35 cellular contexts compared by ENCODE assay signal in genomic region chr1:2337081-2337480, GRCh38.
"Had no signal": no experiment of that assay in that cellular context is flagged by ENCODE, and none has a peak within 500 bp of the region (broad histone marks: within the 10 kb centered on the region; RNA-seq: fewer than 3 reads in every experiment).

No MANE protein-coding gene starts in this region.

- H3K27ac ChIP-seq: KMS-11 had no signal

- DNase-seq: Karpas-422, Kasumi-1, MG63, MM.1S, MV-4-11, NCI-H1048, NCI-H1092, NCI-H1092 treated with DMSO at 0.1 percent for 48 hours, NCI-H1105, NCI-H1105 treated with DMSO at 0.1 percent for 48 hours, NCI-H1417, NCI-H1417 treated with DMSO at 0.1 percent for 48 hours, NCI-H1436, NCI-H1436 treated with DMSO at 0.1 percent for 48 hours, NCI-H146, NCI-H1694, NCI-H1694 treated with DMSO at 0.1 percent for 48 hours, NCI-H187, NCI-H187 treated with DMSO at 0.1 percent for 48 hours, NCI-H1930, NCI-H2029, NCI-H2029 treated with DMSO at 0.1 percent for 48 hours, NCI-H2081, NCI-H2081 treated with DMSO at 0.1 percent for 48 hours, NCI-H2107, NCI-H2171, NCI-H2171 treated with DMSO at 0.1 percent for 48 hours, NCI-H2227 treated with DMSO at 0.1 percent for 48 hours, NCI-H226, NCI-H345, NCI-H446, NCI-H446 treated with DMSO at 0.1 percent for 48 hours, NCI-H510A, NCI-H510A treated with DMSO at 0.1 percent for 48 hours had no signal

- H3K9ac ChIP-seq: KMS-11 had no signal

- H3K27me3 ChIP-seq: MG63 had no signal

- H3K36me3 ChIP-seq: MG63 had no signal

- H3K4me3 ChIP-seq: MG63 had no signal

- H3K9me3 ChIP-seq: MG63 had no signal

- H3K4me2 ChIP-seq: KMS-11 had no signal
